Comparison of ENCODE assay signal across 23 cellular contexts in genomic region chr9:23542438-23542837, GRCh38.
"Had no signal": no experiment of that assay in that cellular context is flagged by ENCODE, and none has a peak within 500 bp of the region (broad histone marks: within the 10 kb centered on the region; RNA-seq: fewer than 3 reads in every experiment).

No MANE protein-coding gene starts in this region.

- H3K9me3 ChIP-seq: breast epithelium, sigmoid colon, testis, transverse colon had no signal

- H3K36me3 ChIP-seq: breast epithelium, heart right ventricle, left lung, sigmoid colon, spleen, transverse colon had no signal

- DNase-seq: activated CD4-positive, alpha-beta memory T cell treated with anti-CD3 and anti-CD28 coated beads for 36 hours; activated CD4-positive, alpha-beta T cell treated with anti-CD3 and anti-CD28 coated beads, Interleukin-2, amount 10 ng/mL, durations not matched to agents 24 days and 14 days; activated CD4-positive, CD25-positive, alpha-beta regulatory T cell treated with anti-CD3 and anti-CD28 coated beads, Interleukin-2, amount 50 U/mL, for 72 hours; activated CD8-positive, alpha-beta memory T cell treated with anti-CD3 and anti-CD28 coated beads, Interleukin-2, amount 50 U/mL, for 48 hours; activated gamma-delta T cell; activated naive CD4-positive, alpha-beta T cell treated with anti-CD3 and anti-CD28 coated beads, Interleukin-2, amount 10 ng/mL, durations not matched to agents 7 days and 5 days; activated naive CD8-positive, alpha-beta T cell treated with anti-CD3 and anti-CD28 coated beads, Interleukin-2, amount 10 ng/mL, durations not matched to agents 7 days and 5 days; activated T-cell treated with anti-CD3 and anti-CD28 coated beads, Interleukin-2, amount 50 U/mL, for 24 hours; amniotic stem cell; dermis blood vessel endothelial cell; effector CD4-positive, alpha-beta T cell; erythroblast; heart right ventricle; left lung; sigmoid colon; spleen; stimulated activated naive CD4-positive, alpha-beta T cell; T-helper 17 cell; T1000; testis; transverse colon had no signal

- H3K27me3 ChIP-seq: breast epithelium, sigmoid colon, testis, transverse colon had no signal

- ATAC-seq: heart right ventricle, left lung, SK-N-SH treated with all-trans-retinoic acid at 6 μM for 48 hours, T-helper 17 cell had no signal

- H3K4me3 ChIP-seq: breast epithelium, heart right ventricle, left lung, sigmoid colon, spleen, testis, transverse colon had no signal

- H3K4me1 ChIP-seq: breast epithelium, left lung, sigmoid colon, spleen, testis, transverse colon had no signal

- H3K27ac ChIP-seq: breast epithelium, heart right ventricle, left lung, sigmoid colon, spleen, testis, transverse colon had no signal
